In the genomic region with DNA sequence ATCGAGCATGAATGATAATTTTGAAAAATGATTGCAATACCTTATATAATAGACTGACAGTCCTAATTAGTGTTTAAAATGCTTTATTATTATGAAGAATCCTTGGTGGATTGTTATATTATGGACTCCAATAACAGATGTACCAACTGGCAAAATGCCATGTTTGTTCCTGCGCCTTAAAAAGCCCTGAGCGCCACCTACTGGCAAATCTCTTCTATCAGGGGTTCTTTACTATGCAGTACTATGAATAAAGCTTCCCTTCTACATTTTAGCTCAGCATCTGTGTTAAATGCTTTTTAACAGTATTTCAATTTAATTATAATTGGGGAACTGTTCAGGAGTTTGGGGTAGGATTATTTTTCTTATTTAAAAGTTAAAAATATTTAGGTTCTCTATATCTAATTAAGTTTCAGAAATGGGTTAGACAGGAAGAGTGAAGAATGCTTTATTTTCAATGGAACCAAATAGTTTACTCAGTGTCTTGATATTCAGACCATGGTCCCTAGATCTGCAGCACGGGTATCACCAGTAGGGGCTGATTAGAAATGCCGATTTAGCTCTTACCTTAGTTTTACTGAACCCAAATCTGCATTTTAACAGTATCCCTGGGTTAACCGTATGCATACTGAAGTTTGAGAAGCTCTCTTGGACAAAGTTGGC, we compare ENCODE assay signal across 8 cellular contexts. TPM values are rescaled to one million over a fixed set of nuclear protein-coding genes. Genes with fewer than 3 reads are reported as not detected.
A peak's percentile ranks its signal among the peaks of the same experiment; 100 is the strongest.
DNase-seq lines count a peak whose midpoint lies in the region; ATAC-seq, FAIRE-seq and TF ChIP-seq lines count a peak whose summit lies in the region.

No MANE protein-coding gene starts in this region.

- no peaks in the 10 kb centered on the region for H3K36me3 ChIP-seq in right atrium auricular region

- DNase-seq in COLO668 (lab: John Stamatoyannopoulos, UW; ENCODE audit: unreplicated experiment): peak; percentile 86
- DNase-seq in H54 (ENCODE audit: insufficient read length, low spot score): peak; percentile 11
- DNase-seq in NCI-H1694 treated with DMSO at 0.1 percent for 48 hours (lab: John Stamatoyannopoulos, UW): peak; percentile 92
- DNase-seq in T-helper 17 cell: peak; percentile 50 to 69 (median 51)
- peak in 50 of 58 donors; percentile 1 to 84 (median 42) for DNase-seq in anterior cingulate cortex (lab: John Stamatoyannopoulos, UW)
- DNase-seq in right atrium auricular region (ENCODE audit: low spot score): peak; percentile 84
- DNase-seq in sciatic nerve (ENCODE audit: low spot score): peak; percentile 87

- peak; percentile 57 to 86 for TF ChIP-seq CTCF in right atrium auricular region (IDR thresholded peaks at IDR 0.05)

- peak; percentile 77 for ATAC-seq in T-helper 17 cell
- peak; percentile 81 for ATAC-seq in sciatic nerve
- ATAC-seq in GM21360 (IDR thresholded peaks at IDR 0.05; ENCODE audit: unreplicated experiment): no peak

- no peak overlapping the region for H3K4me3 Mint-ChIP-seq in T-helper 17 cell

- no peaks in the 10 kb centered on the region for H3K4me1 ChIP-seq in right atrium auricular region

- no peak for TF ChIP-seq POLR2A in H54 (IDR thresholded peaks at IDR 0.05; ENCODE audit: low read depth, low read length)

- H3K27ac Mint-ChIP-seq in T-helper 17 cell: peak overlapping the region; percentile 75

- H3K9me3 ChIP-seq in T-helper 17 cell (ENCODE audit: control insufficient read depth, low read length, poor library complexity, severe bottlenecking): no peaks in the 10 kb centered on the region
- H3K9me3 ChIP-seq in right atrium auricular region: no peaks in the 10 kb centered on the region

- no peak overlapping the region for H3K4me3 ChIP-seq in right atrium auricular region

- H3K36me3 Mint-ChIP-seq in T-helper 17 cell (ENCODE audit: low read depth): peaks cover 2% of the 10 kb centered on the region

- FAIRE-seq in H54 (lab: Jason Lieb, UNC): no peak

- H3K27me3 ChIP-seq in right atrium auricular region: no peaks in the 10 kb centered on the region

- H3K27me3 Mint-ChIP-seq in T-helper 17 cell: no peaks in the 10 kb centered on the region

- no peak overlapping the region for H3K27ac ChIP-seq in right atrium auricular region

- H3K4me1 Mint-ChIP-seq in T-helper 17 cell: peaks cover 31% of the 10 kb centered on the region

- intact Hi-C loops in sciatic nerve (cut with DNase I): no loop called here

RNA-seq across cellular contexts. Expression of gene CFAP97, which starts 20.0 kb away (rescaled TPM):
- total RNA-seq in T-helper 17 cell (10 to 100 TPM; 41.9 to 50.0 TPM), right atrium auricular region (10 to 100 TPM; 14.1 to 15.1 TPM), sciatic nerve (44.8 TPM)

RNA-seq across cellular contexts. Expression of gene SNX25, which starts 25.6 kb away (rescaled TPM):
- 10 to 100 TPM; 13.2 to 20.4 TPM for total RNA-seq in T-helper 17 cell
- 10 to 100 TPM; 13.2 to 16.8 TPM for total RNA-seq in right atrium auricular region
- 33.6 TPM for total RNA-seq in sciatic nerve

RNA-seq across cellular contexts. Expression of gene SLC25A4, which starts 40.7 kb away (rescaled TPM):
- total RNA-seq in T-helper 17 cell (1 to 10 TPM; 2.7 to 3.3 TPM), right atrium auricular region (1,000 to 10,000 TPM in 1 of 2 donors, 100 to 1,000 TPM in 1; 918 to 1,103 TPM), sciatic nerve (22.7 TPM)

Comparison
In these comparisons a context has a peak if more than half of its experiments do, and no peak if none do; other contexts are left out.
1. DNase-seq: peak in every context shown above with its lines; median percentile 92 in NCI-H1694 treated with DMSO at 0.1 percent for 48 hours; 87 in sciatic nerve; 86 in COLO668; 84 in right atrium auricular region; 51 in T-helper 17 cell; 42 in anterior cingulate cortex; 11 in H54.
2. RNA of gene SLC25A4, which starts 40.7 kb away (total RNA-seq): 918 to 1,103 TPM in right atrium auricular region; 22.7 TPM in sciatic nerve (single experiment) and 2.7 to 3.3 TPM in T-helper 17 cell; every median in the first group is over 10 times any median in the second.